1 cellular context compared by ENCODE assay signal in genomic region chr1:91633438-91633837, GRCh38.
TF ChIP-seq lines count a peak whose summit lies in the region.

No MANE protein-coding gene starts in this region.

TF ChIP-seq in WTC11, 78 proteins besides CTCF, POLR2A, EP300 and RAD21 (continued from another document):
- TF ChIP-seq, protein P1, sequence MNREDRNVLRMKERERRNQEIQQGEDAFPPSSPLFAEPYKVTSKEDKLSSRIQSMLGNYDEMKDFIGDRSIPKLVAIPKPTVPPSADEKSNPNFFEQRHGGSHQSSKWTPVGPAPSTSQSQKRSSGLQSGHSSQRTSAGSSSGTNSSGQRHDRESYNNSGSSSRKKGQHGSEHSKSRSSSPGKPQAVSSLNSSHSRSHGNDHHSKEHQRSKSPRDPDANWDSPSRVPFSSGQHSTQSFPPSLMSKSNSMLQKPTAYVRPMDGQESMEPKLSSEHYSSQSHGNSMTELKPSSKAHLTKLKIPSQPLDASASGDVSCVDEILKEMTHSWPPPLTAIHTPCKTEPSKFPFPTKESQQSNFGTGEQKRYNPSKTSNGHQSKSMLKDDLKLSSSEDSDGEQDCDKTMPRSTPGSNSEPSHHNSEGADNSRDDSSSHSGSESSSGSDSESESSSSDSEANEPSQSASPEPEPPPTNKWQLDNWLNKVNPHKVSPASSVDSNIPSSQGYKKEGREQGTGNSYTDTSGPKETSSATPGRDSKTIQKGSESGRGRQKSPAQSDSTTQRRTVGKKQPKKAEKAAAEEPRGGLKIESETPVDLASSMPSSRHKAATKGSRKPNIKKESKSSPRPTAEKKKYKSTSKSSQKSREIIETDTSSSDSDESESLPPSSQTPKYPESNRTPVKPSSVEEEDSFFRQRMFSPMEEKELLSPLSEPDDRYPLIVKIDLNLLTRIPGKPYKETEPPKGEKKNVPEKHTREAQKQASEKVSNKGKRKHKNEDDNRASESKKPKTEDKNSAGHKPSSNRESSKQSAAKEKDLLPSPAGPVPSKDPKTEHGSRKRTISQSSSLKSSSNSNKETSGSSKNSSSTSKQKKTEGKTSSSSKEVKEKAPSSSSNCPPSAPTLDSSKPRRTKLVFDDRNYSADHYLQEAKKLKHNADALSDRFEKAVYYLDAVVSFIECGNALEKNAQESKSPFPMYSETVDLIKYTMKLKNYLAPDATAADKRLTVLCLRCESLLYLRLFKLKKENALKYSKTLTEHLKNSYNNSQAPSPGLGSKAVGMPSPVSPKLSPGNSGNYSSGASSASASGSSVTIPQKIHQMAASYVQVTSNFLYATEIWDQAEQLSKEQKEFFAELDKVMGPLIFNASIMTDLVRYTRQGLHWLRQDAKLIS (CRISPR knock-in tag; IDR thresholded peaks at IDR 0.05; ENCODE audit: borderline replicate concordance) = no peak
- TF ChIP-seq NR2C2 (CRISPR knock-in tag; IDR thresholded peaks at IDR 0.05) = no peak
- TF ChIP-seq FOXK1 (CRISPR knock-in tag; IDR thresholded peaks at IDR 0.05) = no peak
- TF ChIP-seq JUN (CRISPR knock-in tag; IDR thresholded peaks at IDR 0.05) = no peak
- TF ChIP-seq, protein P2, sequence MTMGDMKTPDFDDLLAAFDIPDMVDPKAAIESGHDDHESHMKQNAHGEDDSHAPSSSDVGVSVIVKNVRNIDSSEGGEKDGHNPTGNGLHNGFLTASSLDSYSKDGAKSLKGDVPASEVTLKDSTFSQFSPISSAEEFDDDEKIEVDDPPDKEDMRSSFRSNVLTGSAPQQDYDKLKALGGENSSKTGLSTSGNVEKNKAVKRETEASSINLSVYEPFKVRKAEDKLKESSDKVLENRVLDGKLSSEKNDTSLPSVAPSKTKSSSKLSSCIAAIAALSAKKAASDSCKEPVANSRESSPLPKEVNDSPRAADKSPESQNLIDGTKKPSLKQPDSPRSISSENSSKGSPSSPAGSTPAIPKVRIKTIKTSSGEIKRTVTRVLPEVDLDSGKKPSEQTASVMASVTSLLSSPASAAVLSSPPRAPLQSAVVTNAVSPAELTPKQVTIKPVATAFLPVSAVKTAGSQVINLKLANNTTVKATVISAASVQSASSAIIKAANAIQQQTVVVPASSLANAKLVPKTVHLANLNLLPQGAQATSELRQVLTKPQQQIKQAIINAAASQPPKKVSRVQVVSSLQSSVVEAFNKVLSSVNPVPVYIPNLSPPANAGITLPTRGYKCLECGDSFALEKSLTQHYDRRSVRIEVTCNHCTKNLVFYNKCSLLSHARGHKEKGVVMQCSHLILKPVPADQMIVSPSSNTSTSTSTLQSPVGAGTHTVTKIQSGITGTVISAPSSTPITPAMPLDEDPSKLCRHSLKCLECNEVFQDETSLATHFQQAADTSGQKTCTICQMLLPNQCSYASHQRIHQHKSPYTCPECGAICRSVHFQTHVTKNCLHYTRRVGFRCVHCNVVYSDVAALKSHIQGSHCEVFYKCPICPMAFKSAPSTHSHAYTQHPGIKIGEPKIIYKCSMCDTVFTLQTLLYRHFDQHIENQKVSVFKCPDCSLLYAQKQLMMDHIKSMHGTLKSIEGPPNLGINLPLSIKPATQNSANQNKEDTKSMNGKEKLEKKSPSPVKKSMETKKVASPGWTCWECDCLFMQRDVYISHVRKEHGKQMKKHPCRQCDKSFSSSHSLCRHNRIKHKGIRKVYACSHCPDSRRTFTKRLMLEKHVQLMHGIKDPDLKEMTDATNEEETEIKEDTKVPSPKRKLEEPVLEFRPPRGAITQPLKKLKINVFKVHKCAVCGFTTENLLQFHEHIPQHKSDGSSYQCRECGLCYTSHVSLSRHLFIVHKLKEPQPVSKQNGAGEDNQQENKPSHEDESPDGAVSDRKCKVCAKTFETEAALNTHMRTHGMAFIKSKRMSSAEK (CRISPR knock-in tag; IDR thresholded peaks at IDR 0.05; ENCODE audit: borderline replicate concordance) = no peak
- no peak for TF ChIP-seq KAT7 (CRISPR knock-in tag; IDR thresholded peaks at IDR 0.05; ENCODE audit: borderline replicate concordance)
- no peak for TF ChIP-seq ZNF121 (CRISPR knock-in tag; IDR thresholded peaks at IDR 0.05)
- no peak for TF ChIP-seq ZNF396 (CRISPR knock-in tag; IDR thresholded peaks at IDR 0.05; ENCODE audit: borderline replicate concordance)
- TF ChIP-seq, protein P3, sequence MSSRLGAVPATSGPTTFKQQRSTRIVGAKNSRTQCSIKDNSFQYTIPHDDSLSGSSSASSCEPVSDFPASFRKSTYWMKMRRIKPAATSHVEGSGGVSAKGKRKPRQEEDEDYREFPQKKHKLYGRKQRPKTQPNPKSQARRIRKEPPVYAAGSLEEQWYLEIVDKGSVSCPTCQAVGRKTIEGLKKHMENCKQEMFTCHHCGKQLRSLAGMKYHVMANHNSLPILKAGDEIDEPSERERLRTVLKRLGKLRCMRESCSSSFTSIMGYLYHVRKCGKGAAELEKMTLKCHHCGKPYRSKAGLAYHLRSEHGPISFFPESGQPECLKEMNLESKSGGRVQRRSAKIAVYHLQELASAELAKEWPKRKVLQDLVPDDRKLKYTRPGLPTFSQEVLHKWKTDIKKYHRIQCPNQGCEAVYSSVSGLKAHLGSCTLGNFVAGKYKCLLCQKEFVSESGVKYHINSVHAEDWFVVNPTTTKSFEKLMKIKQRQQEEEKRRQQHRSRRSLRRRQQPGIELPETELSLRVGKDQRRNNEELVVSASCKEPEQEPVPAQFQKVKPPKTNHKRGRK (CRISPR knock-in tag; IDR thresholded peaks at IDR 0.05; ENCODE audit: borderline replicate concordance) = no peak
- TF ChIP-seq ATF1 (CRISPR knock-in tag; IDR thresholded peaks at IDR 0.05) = no peak
- no peak for TF ChIP-seq SP1 (CRISPR knock-in tag; conservative IDR thresholded peaks at IDR 0.05)
- no peak for TF ChIP-seq PRRX2 (CRISPR knock-in tag; IDR thresholded peaks at IDR 0.05)
- TF ChIP-seq CREM (CRISPR knock-in tag; IDR thresholded peaks at IDR 0.05) = no peak
- no peak for TF ChIP-seq ELF4 (CRISPR knock-in tag; IDR thresholded peaks at IDR 0.05; ENCODE audit: low read depth)
- TF ChIP-seq, protein P4, sequence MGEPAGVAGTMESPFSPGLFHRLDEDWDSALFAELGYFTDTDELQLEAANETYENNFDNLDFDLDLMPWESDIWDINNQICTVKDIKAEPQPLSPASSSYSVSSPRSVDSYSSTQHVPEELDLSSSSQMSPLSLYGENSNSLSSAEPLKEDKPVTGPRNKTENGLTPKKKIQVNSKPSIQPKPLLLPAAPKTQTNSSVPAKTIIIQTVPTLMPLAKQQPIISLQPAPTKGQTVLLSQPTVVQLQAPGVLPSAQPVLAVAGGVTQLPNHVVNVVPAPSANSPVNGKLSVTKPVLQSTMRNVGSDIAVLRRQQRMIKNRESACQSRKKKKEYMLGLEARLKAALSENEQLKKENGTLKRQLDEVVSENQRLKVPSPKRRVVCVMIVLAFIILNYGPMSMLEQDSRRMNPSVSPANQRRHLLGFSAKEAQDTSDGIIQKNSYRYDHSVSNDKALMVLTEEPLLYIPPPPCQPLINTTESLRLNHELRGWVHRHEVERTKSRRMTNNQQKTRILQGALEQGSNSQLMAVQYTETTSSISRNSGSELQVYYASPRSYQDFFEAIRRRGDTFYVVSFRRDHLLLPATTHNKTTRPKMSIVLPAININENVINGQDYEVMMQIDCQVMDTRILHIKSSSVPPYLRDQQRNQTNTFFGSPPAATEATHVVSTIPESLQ (CRISPR knock-in tag; IDR thresholded peaks at IDR 0.05) = no peak
- TF ChIP-seq ZNF671 (CRISPR knock-in tag; IDR thresholded peaks at IDR 0.05) = no peak
